In genomic region chr1:47781171-47781959, GRCh38 we compare ENCODE assay signal across 1 cellular context.
TF ChIP-seq lines count a peak whose summit lies in the region.

No MANE protein-coding gene starts in this region.

TF ChIP-seq in HepG2, 621 proteins besides CTCF, POLR2A, EP300 and RAD21 (continued from another document and continues in another):
- TF ChIP-seq E2F1 (CRISPR knock-in tag; IDR thresholded peaks at IDR 0.05) (no peak), NR0B2 (CRISPR knock-in tag; IDR thresholded peaks at IDR 0.05) (no peak), ZNF83 (CRISPR knock-in tag; IDR thresholded peaks at IDR 0.05; ENCODE audit: borderline replicate concordance) (no peak), ZNF33A (CRISPR knock-in tag; IDR thresholded peaks at IDR 0.05; ENCODE audit: borderline replicate concordance) (no peak), SNAPC5 (CRISPR knock-in tag; IDR thresholded peaks at IDR 0.05; ENCODE audit: borderline replicate concordance) (no peak), ZBTB38 (CRISPR knock-in tag; IDR thresholded peaks at IDR 0.05) (peak; percentile 54; the same call in 1 of the 2 replicates), AKNA (CRISPR knock-in tag; IDR thresholded peaks at IDR 0.05; ENCODE audit: borderline replicate concordance) (no peak), NCOA2 (CRISPR knock-in tag; IDR thresholded peaks at IDR 0.05) (no peak), ZNF24 (IDR thresholded peaks at IDR 0.05) (no peak), MEIS1 (CRISPR knock-in tag; IDR thresholded peaks at IDR 0.05; ENCODE audit: borderline replicate concordance) (peak; percentile 81; the same call in 1 of the 2 replicates), ZBTB49 (CRISPR knock-in tag; IDR thresholded peaks at IDR 0.05; ENCODE audit: borderline replicate concordance) (no peak), ARHGAP35 (CRISPR knock-in tag; IDR thresholded peaks at IDR 0.05; ENCODE audit: borderline replicate concordance) (no peak), GATAD2A (CRISPR knock-in tag; IDR thresholded peaks at IDR 0.05) (no peak), ZNF770 (CRISPR knock-in tag; IDR thresholded peaks at IDR 0.05) (no peak), ATF4 (CRISPR knock-in tag; IDR thresholded peaks at IDR 0.05) (no peak), ZFP36L2 (CRISPR knock-in tag; IDR thresholded peaks at IDR 0.05) (no peak), ZNF781 (CRISPR knock-in tag; IDR thresholded peaks at IDR 0.05; ENCODE audit: borderline replicate concordance, not compliant biosample characterization) (no peak), ZNF687 (CRISPR knock-in tag; IDR thresholded peaks at IDR 0.05) (peak; percentile 97), ARNT2 (CRISPR knock-in tag; IDR thresholded peaks at IDR 0.05; ENCODE audit: low read depth) (no peak), BATF2 (CRISPR knock-in tag; IDR thresholded peaks at IDR 0.05) (no peak), RARG (CRISPR knock-in tag; IDR thresholded peaks at IDR 0.05; ENCODE audit: low read depth) (no peak), FOXA3 (CRISPR knock-in tag; IDR thresholded peaks at IDR 0.05) (0 out of 2 replicates have a peak, but pooled peaks have one; percentile 7), SATB2 (CRISPR knock-in tag; IDR thresholded peaks at IDR 0.05) (no peak), ZNF44 (CRISPR knock-in tag; IDR thresholded peaks at IDR 0.05) (0 out of 2 replicates have a peak, but pooled peaks have one; percentile 51), HES4 (CRISPR knock-in tag; IDR thresholded peaks at IDR 0.05; ENCODE audit: borderline replicate concordance) (no peak), NFIC (IDR thresholded peaks at IDR 0.05; ENCODE audit: low read length) (no peak), ZNF761 (CRISPR knock-in tag; conservative IDR thresholded peaks at IDR 0.05) (0 out of 2 replicates have a peak, but pooled peaks have one; percentile 27), PTBP1 (IDR thresholded peaks at IDR 0.05; ENCODE audit: low read depth, low read length, poor library complexity, severe bottlenecking) (no peak), FLYWCH1 (CRISPR knock-in tag; IDR thresholded peaks at IDR 0.05) (no peak), ZNF543 (CRISPR knock-in tag; IDR thresholded peaks at IDR 0.05) (0 out of 2 replicates have a peak, but pooled peaks have one; percentile 51), RNF2 (conservative IDR thresholded peaks at IDR 0.05; ENCODE audit: low read depth) (no peak), TFDP2 (CRISPR knock-in tag; IDR thresholded peaks at IDR 0.05) (peak; percentile 41; the same call in 1 of the 2 replicates), TP53 (CRISPR knock-in tag; conservative IDR thresholded peaks at IDR 0.05) (no peak), ZFY (CRISPR knock-in tag; IDR thresholded peaks at IDR 0.05) (peak; percentile 71), IRF2 (CRISPR knock-in tag; IDR thresholded peaks at IDR 0.05) (no peak), ZNF816 (CRISPR knock-in tag; IDR thresholded peaks at IDR 0.05; ENCODE audit: borderline replicate concordance) (0 out of 2 replicates have a peak, but pooled peaks have one; percentile 33), ZNF547 (CRISPR knock-in tag; IDR thresholded peaks at IDR 0.05) (peak; percentile 66; the same call in 1 of the 2 replicates), RELA (CRISPR knock-in tag; IDR thresholded peaks at IDR 0.05) (no peak), HDAC1 (CRISPR knock-in tag; IDR thresholded peaks at IDR 0.05) (peak; percentile 34; the same call in 1 of the 2 replicates), MYC (CRISPR knock-in tag; IDR thresholded peaks at IDR 0.05; ENCODE audit: borderline replicate concordance) (peak; percentile 18; the same call in 1 of the 2 replicates), MAX (IDR thresholded peaks at IDR 0.05) (peak; percentile 78), MIXL1 (CRISPR knock-in tag; IDR thresholded peaks at IDR 0.05) (no peak), ZNF205 (CRISPR knock-in tag; IDR thresholded peaks at IDR 0.05) (no peak), ZNF703 (CRISPR knock-in tag; IDR thresholded peaks at IDR 0.05; ENCODE audit: borderline replicate concordance) (no peak), ZNF773 (CRISPR knock-in tag; IDR thresholded peaks at IDR 0.05; ENCODE audit: borderline replicate concordance) (no peak), SNAPC2 (CRISPR knock-in tag; IDR thresholded peaks at IDR 0.05) (no peak)
